In genomic region chr6:163412345-163412744, GRCh38 we compare ENCODE assay signal across 8 cellular contexts. TPM values are rescaled to one million over a fixed set of nuclear protein-coding genes. Genes with fewer than 3 reads are reported as not detected.
DNase-seq lines count a peak whose midpoint lies in the region; ATAC-seq and TF ChIP-seq lines count a peak whose summit lies in the region.

No MANE protein-coding gene starts in this region.

- intact Hi-C loops in heart left ventricle (cut with DNase I) = loop anchor here (2.0 to 10.0 kb wide), 14 partner anchors 75 to 1512 kb away; partner anchors contain the start of genes PACRG (in 2 of the 10) and PRKN (in 2 of the 10)
- intact Hi-C loops in left cardiac atrium (cut with DNase I) = loop anchor here (5.0 to 10.0 kb wide), 4 partner anchors 118 to 558 kb away; no protein-coding TSS in a partner anchor
- intact Hi-C loops in mammary epithelial cell (cut with micrococcal nuclease) = loop anchor here (10.0 kb wide), 1 partner anchor 148 kb away; no protein-coding TSS in a partner anchor
- intact Hi-C loops in upper lobe of right lung (cut with DNase I) = no loop called here

- H3K27me3 ChIP-seq in heart left ventricle (no peaks in the 10 kb centered on the region), mammary epithelial cell (ENCODE audit: insufficient read depth, low read length) (no peaks in the 10 kb centered on the region), mononuclear cell (ENCODE audit: insufficient read depth, low read length) (no peaks in the 10 kb centered on the region), upper lobe of right lung (no peaks in the 10 kb centered on the region)

- H3K36me3 ChIP-seq in heart left ventricle = no peaks in the 10 kb centered on the region
- no peaks in the 10 kb centered on the region for H3K36me3 ChIP-seq in mammary epithelial cell (ENCODE audit: insufficient read depth, low read length)
- H3K36me3 ChIP-seq in upper lobe of right lung = no peaks in the 10 kb centered on the region

- ATAC-seq in heart left ventricle (no peak), left cardiac atrium (no peak), upper lobe of right lung (no peak)

- no peaks in the 10 kb centered on the region for H4K20me1 ChIP-seq in mammary epithelial cell (ENCODE audit: insufficient read depth, low read length)

- TF ChIP-seq CTCF in heart left ventricle (IDR thresholded peaks at IDR 0.05) (no peak), mammary epithelial cell (conservative IDR thresholded peaks at IDR 0.05 in 1 of 2, IDR thresholded peaks at IDR 0.05 in 1 of 2; ENCODE audit: extremely low read depth in 1 of 2, insufficient read depth in 1 of 2, low read depth in 1 of 2, low read length in 2 of 2) (no peak), upper lobe of right lung (IDR thresholded peaks at IDR 0.05) (no peak)

- H3K9ac ChIP-seq in mammary epithelial cell (ENCODE audit: insufficient read depth, low read length) = peak overlapping the region; percentile 60

- no peak overlapping the region for H2AFZ ChIP-seq in mammary epithelial cell (ENCODE audit: low read depth, low read length)

- peaks cover 33% of the 10 kb centered on the region for H3K79me2 ChIP-seq in mammary epithelial cell (ENCODE audit: insufficient read depth, low read length)

- H3K4me3 ChIP-seq in heart left ventricle = peak overlapping the region; percentile 69 to 93 (median 78)
- peak overlapping the region; percentile 72 to 90 (median 85) for H3K4me3 ChIP-seq in mammary epithelial cell (replicated peaks in 1 of 3; ENCODE audit: insufficient read depth in 1 of 3, low read depth in 2 of 3, low read length in 3 of 3)
- H3K4me3 ChIP-seq in mononuclear cell (ENCODE audit: low read length) = peak overlapping the region; percentile 80
- peak overlapping the region; percentile 72 for H3K4me3 ChIP-seq in upper lobe of right lung

- no peak for DNase-seq in heart left ventricle
- no peak for DNase-seq in left cardiac atrium
- no peak for DNase-seq in mammary epithelial cell
- DNase-seq in upper lobe of right lung = no peak
- DNase-seq in NCI-H1694 (lab: John Stamatoyannopoulos, UW) = no peak
- no peak for DNase-seq in NCI-H2171 (lab: John Stamatoyannopoulos, UW)
- DNase-seq in anterior cingulate cortex (lab: John Stamatoyannopoulos, UW) = no peak

- H3K9me3 ChIP-seq in heart left ventricle (no peaks in the 10 kb centered on the region), mammary epithelial cell (replicated peaks; ENCODE audit: insufficient read depth, low read length) (no peaks in the 10 kb centered on the region), mononuclear cell (ENCODE audit: low read depth, low read length) (no peaks in the 10 kb centered on the region), upper lobe of right lung (no peaks in the 10 kb centered on the region)

- H3K4me1 ChIP-seq in heart left ventricle = peaks cover 0 to 19% (median 6%) of the 10 kb centered on the region in 12 donors
- H3K4me1 ChIP-seq in mammary epithelial cell (ENCODE audit: insufficient read depth, low read length) = no peaks in the 10 kb centered on the region
- H3K4me1 ChIP-seq in mononuclear cell (ENCODE audit: insufficient read depth, low read length) = peaks cover 19% of the 10 kb centered on the region
- H3K4me1 ChIP-seq in upper lobe of right lung = peaks cover 10% of the 10 kb centered on the region

- peak overlapping the region; percentile 96 for H3K4me2 ChIP-seq in mammary epithelial cell (ENCODE audit: insufficient read depth, low read depth, low read length)

- dilution Hi-C loops in mammary epithelial cell (cut with HindIII; ENCODE audit: low sequenced_read_pairs) = no loop called here

- CTCF ChIA-PET in mammary epithelial cell (lab: Charles Lee; ENCODE audit: low non-redundant PET) = no interaction called here

- no peak for TF ChIP-seq POLR2A in heart left ventricle (IDR thresholded peaks at IDR 0.05)

- H3K27ac ChIP-seq in heart left ventricle = peak overlapping the region; percentile 95 to 100 (median 99)
- H3K27ac ChIP-seq in mammary epithelial cell (ENCODE audit: insufficient read depth, low read depth, low read length) = no peak overlapping the region
- H3K27ac ChIP-seq in upper lobe of right lung = peak overlapping the region; percentile 99

- 6 to 8% (median 7%) methylated on average over 2 of the region's 2 CpGs for WGBS in heart left ventricle, 4 donors
- WGBS in mammary epithelial cell (ENCODE audit: low coverage, missing lambda C conversion rate) = 28% methylated on average over 2 of the region's 2 CpGs

- no TSS peak for BruUV-seq in mammary epithelial cell (replicated peaks; lab: Mats Ljungman, UMichigan)

- in situ Hi-C loops in mammary epithelial cell (cut with MboI; ENCODE audit: low sequenced_read_pairs in 2 of 2) = no loop called here

RNA-seq across cellular contexts. Expression of gene QKI, which starts 2.2 kb away (rescaled TPM):
- total RNA-seq in heart left ventricle (100 to 1,000 TPM; 367 to 607 (median 489) TPM), left cardiac atrium (100 to 1,000 TPM; 317 to 351 TPM), mammary epithelial cell (10 to 100 TPM; 60.6 to 76.5 TPM), mononuclear cell (167 TPM), upper lobe of right lung (234 TPM)
- polyA plus RNA-seq in heart left ventricle (100 to 1,000 TPM in 1 of 2 donors, 10 to 100 TPM in 1; 80.2 to 250 TPM), mammary epithelial cell (76.1 TPM)
- 117 TPM for polyA minus RNA-seq in mammary epithelial cell
